In genomic region chr20:6663751-6664388, GRCh38 we compare ENCODE assay signal across 23 cellular contexts.
A peak's percentile ranks its signal among the peaks of the same experiment; 100 is the strongest.
DNase-seq lines count a peak whose midpoint lies in the region; ATAC-seq, FAIRE-seq and TF ChIP-seq lines count a peak whose summit lies in the region.
"Had no signal": no experiment of that assay in that cellular context is flagged by ENCODE, and none has a peak within 500 bp of the region (broad histone marks: within the 10 kb centered on the region; RNA-seq: fewer than 3 reads in every experiment).

No MANE protein-coding gene starts in this region.

- ATAC-seq in natural killer cell = peak; percentile 6 to 42 (median 36)
- ATAC-seq in activated T-helper 17 cell treated with anti-CD3 and anti-CD28 coated beads, Interleukin-2, amount 50 U/mL, for 72 hours (replicated peaks) = no peak
- ATAC-seq: effector memory CD8-positive, alpha-beta T cell; stimulated activated naive B cell treated with anti-CD40 and anti-IgM and Interleukin-4, amounts not matched to agents 10 μg/mL and 1 μg/mL and 100 μg/mL, for 72 hours had no signal

- H3K27ac ChIP-seq in HEK293 (ENCODE audit: extremely low read depth, low read depth, low read length) (peak overlapping the region; percentile 34; the same call in 1 of the 2 replicates), RWPE1 (no peak overlapping the region)
- H3K27ac ChIP-seq: right atrium auricular region, tibial artery had no signal

- TF ChIP-seq CTCF in HEK293 (tag by site-specific recombination; IDR thresholded peaks at IDR 0.05) = no peak
- TF ChIP-seq CTCF in RWPE1 (conservative IDR thresholded peaks at IDR 0.05; ENCODE audit: low read depth) = no peak
- TF ChIP-seq CTCF in fibroblast of villous mesenchyme (IDR thresholded peaks at IDR 0.05; ENCODE audit: insufficient read depth, low read depth, low read length) = no peak
- TF ChIP-seq CTCF in natural killer cell (IDR thresholded peaks at IDR 0.05) = no peak

- peak overlapping the region; percentile 21 to 25 for H3K27ac Mint-ChIP-seq in natural killer cell
- H3K27ac Mint-ChIP-seq in activated T-helper 17 cell treated with anti-CD3 and anti-CD28 coated beads, Interleukin-2, amount 50 U/mL, for 72 hours = no peak overlapping the region
- H3K27ac Mint-ChIP-seq: CD4-positive, alpha-beta T cell; effector memory CD8-positive, alpha-beta T cell; stimulated activated naive B cell treated with anti-CD40 and anti-IgM and Interleukin-4, amounts not matched to agents 10 μg/mL and 1 μg/mL and 100 μg/mL, for 72 hours; T-helper 1 cell treated with Interleukin-12 subunit alpha and Interleukin-12 subunit beta and Interleukin-4 antibody, amounts not matched to agents 30 μg/mL and 1 μg/mL, for 36 hours had no signal

- H3K36me3 ChIP-seq in HEK293 (ENCODE audit: control insufficient read depth in 2 of 2, insufficient read depth in 1 of 2, low read length in 2 of 2) = no peaks in the 10 kb centered on the region
- H3K36me3 ChIP-seq: right atrium auricular region, tibial artery had no signal

- H3K27me3 Mint-ChIP-seq in natural killer cell (ENCODE audit: low read depth in 2 of 2) = peaks cover 0 to 3% of the 10 kb centered on the region in 2 donors
- no peaks in the 10 kb centered on the region for H3K27me3 Mint-ChIP-seq in activated T-helper 17 cell treated with anti-CD3 and anti-CD28 coated beads, Interleukin-2, amount 50 U/mL, for 72 hours
- H3K27me3 Mint-ChIP-seq: CD4-positive, alpha-beta T cell; effector memory CD8-positive, alpha-beta T cell; stimulated activated naive B cell treated with anti-CD40 and anti-IgM and Interleukin-4, amounts not matched to agents 10 μg/mL and 1 μg/mL and 100 μg/mL, for 72 hours had no signal

- peaks cover 9% of the 10 kb centered on the region for H3K4me1 ChIP-seq in HEK293 (ENCODE audit: control insufficient read depth, insufficient read depth, low read length)
- H3K4me1 ChIP-seq: right atrium auricular region, tibial artery had no signal

- H3K4me3 ChIP-seq in HEK293 (ENCODE audit: low read depth, low read length) = no peak overlapping the region
- H3K4me3 ChIP-seq in fibroblast of villous mesenchyme (ENCODE audit: low read depth, low read length) = no peak overlapping the region
- H3K4me3 ChIP-seq: right atrium auricular region, tibial artery had no signal

- FAIRE-seq in GM19239 (lab: Jason Lieb, UNC) = no peak
- FAIRE-seq: GM12892 had no signal

- H3K9me3 Mint-ChIP-seq in natural killer cell = peaks cover 0 to 4% of the 10 kb centered on the region in 2 donors
- peaks cover 23% of the 10 kb centered on the region for H3K9me3 Mint-ChIP-seq in activated T-helper 17 cell treated with anti-CD3 and anti-CD28 coated beads, Interleukin-2, amount 50 U/mL, for 72 hours
- H3K9me3 Mint-ChIP-seq: stimulated activated naive B cell treated with anti-CD40 and anti-IgM and Interleukin-4, amounts not matched to agents 10 μg/mL and 1 μg/mL and 100 μg/mL, for 72 hours had no signal

- POLR2A ChIA-PET in HEK293 (lab: Yijun Ruan, JAX) (interaction anchor here (1.2 to 2.0 kb wide), 4 partner anchors 37 to 47 kb away, joined by 3 to 7 read pairs (median 6); no protein-coding TSS in a partner anchor), RWPE1 (lab: Yijun Ruan, JAX; ENCODE audit: low non-redundant PET) (no interaction called here)

- intact Hi-C loops in natural killer cell (cut with micrococcal nuclease) = no loop called here

- H3K4me3 Mint-ChIP-seq in natural killer cell = peak overlapping the region; percentile 28
- no peak overlapping the region for H3K4me3 Mint-ChIP-seq in activated T-helper 17 cell treated with anti-CD3 and anti-CD28 coated beads, Interleukin-2, amount 50 U/mL, for 72 hours
- H3K4me3 Mint-ChIP-seq: CD4-positive, alpha-beta T cell; effector memory CD8-positive, alpha-beta T cell; stimulated activated naive B cell treated with anti-CD40 and anti-IgM and Interleukin-4, amounts not matched to agents 10 μg/mL and 1 μg/mL and 100 μg/mL, for 72 hours; T-helper 1 cell treated with Interleukin-12 subunit alpha and Interleukin-12 subunit beta and Interleukin-4 antibody, amounts not matched to agents 30 μg/mL and 1 μg/mL, for 36 hours had no signal

- H3K36me3 Mint-ChIP-seq in natural killer cell = no peaks in the 10 kb centered on the region
- no peaks in the 10 kb centered on the region for H3K36me3 Mint-ChIP-seq in activated T-helper 17 cell treated with anti-CD3 and anti-CD28 coated beads, Interleukin-2, amount 50 U/mL, for 72 hours (ENCODE audit: low read depth)
- H3K36me3 Mint-ChIP-seq: stimulated activated naive B cell treated with anti-CD40 and anti-IgM and Interleukin-4, amounts not matched to agents 10 μg/mL and 1 μg/mL and 100 μg/mL, for 72 hours had no signal

- no peaks in the 10 kb centered on the region for H3K9me3 ChIP-seq in HEK293 (ENCODE audit: control insufficient read depth, insufficient read depth, low read depth, low read length)
- H3K9me3 ChIP-seq: tibial artery had no signal

- H3K4me1 Mint-ChIP-seq in natural killer cell = peaks cover 24 to 33% of the 10 kb centered on the region in 2 donors
- H3K4me1 Mint-ChIP-seq in activated T-helper 17 cell treated with anti-CD3 and anti-CD28 coated beads, Interleukin-2, amount 50 U/mL, for 72 hours = no peaks in the 10 kb centered on the region
- H3K4me1 Mint-ChIP-seq: stimulated activated naive B cell treated with anti-CD40 and anti-IgM and Interleukin-4, amounts not matched to agents 10 μg/mL and 1 μg/mL and 100 μg/mL, for 72 hours had no signal

- DNase-seq in RWPE1 (ENCODE audit: low spot score) (peak; percentile 58), fibroblast of villous mesenchyme (ENCODE audit: low read depth) (peak; percentile 54), natural killer cell (no peak), NCI-H69 (lab: John Stamatoyannopoulos, UW) (no peak), GM19239 (ENCODE audit: insufficient read length, low spot score) (no peak), NCI-H1417 (lab: John Stamatoyannopoulos, UW) (no peak)
- DNase-seq: activated CD4-positive, alpha-beta T cell treated with anti-CD3 and anti-CD28 coated beads, Interleukin-2, amount 50 U/mL, for 4 hours; activated naive CD4-positive, alpha-beta T cell; activated T-cell treated with anti-CD3 and anti-CD28 coated beads for 4 hours; amygdala; CD4-positive, alpha-beta T cell; effector memory CD8-positive, alpha-beta T cell; KBM-7; NCI-H2081; NCI-H526 treated with DMSO at 0.1 percent for 48 hours; nucleus accumbens; stimulated activated naive B cell treated with anti-CD40 and anti-IgM and Interleukin-4, amounts not matched to agents 10 μg/mL and 1 μg/mL and 100 μg/mL, for 72 hours; tibial artery had no signal

- CTCF ChIA-PET in HEK293 (lab: Yijun Ruan, JAX) = interaction anchor here (0.6 to 1.2 kb wide), 4 partner anchors 29 to 101 kb away, joined by 4 to 6 read pairs (median 4); no protein-coding TSS in a partner anchor
- CTCF ChIA-PET in RWPE1 (lab: Yijun Ruan, JAX) = interaction anchor here (0.7 kb wide), 1 partner anchor 40 kb away, joined by 3 read pairs; no protein-coding TSS in a partner anchor

TF ChIP-seq in HEK293, 187 proteins besides CTCF, POLR2A, EP300 and RAD21:
- TF ChIP-seq ZNF707 (tag by site-specific recombination; IDR thresholded peaks at IDR 0.05) (no peak), SETDB1 (IDR thresholded peaks at IDR 0.05; ENCODE audit: insufficient read length, low read length) (peak; percentile 92), TRIM28 (IDR thresholded peaks at IDR 0.05; ENCODE audit: borderline replicate concordance, low read length) (peak; percentile 91), HIC1 (tag by site-specific recombination; IDR thresholded peaks at IDR 0.05) (peak; percentile 29; the same call in 1 of the 2 replicates)

Comparison
In these comparisons a context has a peak if more than half of its experiments do, and no peak if none do; other contexts are left out.
1. DNase-seq: peak in RWPE1 (single experiment) and fibroblast of villous mesenchyme (single experiment); none in natural killer cell (single experiment), NCI-H69 (single experiment), GM19239 (single experiment) and NCI-H1417 (0 of 3).